In genomic region chr1:167408355-167408754, GRCh38 we compare ENCODE assay signal across 20 cellular contexts.
DNase-seq lines count a peak whose midpoint lies in the region; ATAC-seq, FAIRE-seq and TF ChIP-seq lines count a peak whose summit lies in the region.
"Had no signal": no experiment of that assay in that cellular context is flagged by ENCODE, and none has a peak within 500 bp of the region (broad histone marks: within the 10 kb centered on the region; RNA-seq: fewer than 3 reads in every experiment).

No MANE protein-coding gene starts in this region.

- TF ChIP-seq CTCF in HEK293 (tag by site-specific recombination; IDR thresholded peaks at IDR 0.05), result no peak

- H3K9me3 ChIP-seq in HEK293 (ENCODE audit: control insufficient read depth, insufficient read depth, low read depth, low read length), result no peaks in the 10 kb centered on the region
- H3K9me3 ChIP-seq: A549; BLaER1 treated with 17β-estradiol and CSF1 and Interleukin-3, amounts not matched to agents 10 nM and 100 nM had no signal

- no peaks in the 10 kb centered on the region for H3K4me1 ChIP-seq in HEK293 (ENCODE audit: control insufficient read depth, insufficient read depth, low read length)

- peaks cover 18% of the 10 kb centered on the region for H3K4me1 Mint-ChIP-seq in stimulated activated memory B cell treated with anti-CD40 and anti-IgM and Interleukin-4, amounts not matched to agents 10 μg/mL and 1 μg/mL and 100 μg/mL, for 72 hours

- H3K36me3 ChIP-seq in HEK293 (ENCODE audit: control insufficient read depth in 2 of 2, insufficient read depth in 1 of 2, low read length in 2 of 2), result peaks cover 0 to 20% of the 10 kb centered on the region in 2 experiments

- H3K27ac Mint-ChIP-seq in stimulated activated memory B cell treated with anti-CD40 and anti-IgM and Interleukin-4, amounts not matched to agents 10 μg/mL and 1 μg/mL and 100 μg/mL, for 72 hours, result peak overlapping the region; percentile 29
- H3K27ac Mint-ChIP-seq: B cell; CD4-positive, CD25-positive, alpha-beta regulatory T cell; CD8-positive, alpha-beta memory T cell had no signal

- POLR2A ChIA-PET in HEK293 (lab: Yijun Ruan, JAX), result no interaction called here

- peaks cover 49% of the 10 kb centered on the region for H3K36me3 Mint-ChIP-seq in stimulated activated memory B cell treated with anti-CD40 and anti-IgM and Interleukin-4, amounts not matched to agents 10 μg/mL and 1 μg/mL and 100 μg/mL, for 72 hours

- DNase-seq in A172 (ENCODE audit: low spot score), result no peak
- no peak for DNase-seq in CD1c-positive myeloid dendritic cell (ENCODE audit: extremely low spot score)
- DNase-seq: 8988T; AML-193; CD4-positive, alpha-beta memory T cell; CD4-positive, CD25-positive, alpha-beta regulatory T cell; CD8-positive, alpha-beta memory T cell; COR-L47; DMS79 treated with DMSO at 0.1 percent for 48 hours; GF-D8 had no signal

- no peak overlapping the region for H3K27ac ChIP-seq in HEK293 (ENCODE audit: extremely low read depth, low read depth, low read length)
- H3K27ac ChIP-seq: A549; BLaER1 treated with 17β-estradiol and CSF1 and Interleukin-3, amounts not matched to agents 10 nM and 100 nM; C4-2B had no signal

- CTCF ChIA-PET in HEK293 (lab: Yijun Ruan, JAX), result interaction anchor here (0.6 to 0.7 kb wide), 3 partner anchors 47 to 205 kb away, joined by 3 read pairs; no protein-coding TSS in a partner anchor

- no peak overlapping the region for H3K4me3 ChIP-seq in HEK293 (ENCODE audit: low read depth, low read length)
- H3K4me3 ChIP-seq: A549; BLaER1 treated with 17β-estradiol and CSF1 and Interleukin-3, amounts not matched to agents 10 nM and 100 nM had no signal

- H3K4me3 Mint-ChIP-seq in stimulated activated memory B cell treated with anti-CD40 and anti-IgM and Interleukin-4, amounts not matched to agents 10 μg/mL and 1 μg/mL and 100 μg/mL, for 72 hours, result no peak overlapping the region
- H3K4me3 Mint-ChIP-seq: B cell; CD4-positive, alpha-beta memory T cell; CD4-positive, CD25-positive, alpha-beta regulatory T cell; CD8-positive, alpha-beta memory T cell had no signal

- peak; percentile 83 for FAIRE-seq in endometrium (lab: Jason Lieb, UNC)
- FAIRE-seq: A549, GM12891, GM19239 had no signal

- no peak for ATAC-seq in stimulated activated memory B cell treated with anti-CD40 and anti-IgM and Interleukin-4, amounts not matched to agents 10 μg/mL and 1 μg/mL and 100 μg/mL, for 72 hours
- no peak for ATAC-seq in HG03135 (IDR thresholded peaks at IDR 0.05; ENCODE audit: unreplicated experiment)
- ATAC-seq: A549 had no signal

- H3K27me3 Mint-ChIP-seq in stimulated activated memory B cell treated with anti-CD40 and anti-IgM and Interleukin-4, amounts not matched to agents 10 μg/mL and 1 μg/mL and 100 μg/mL, for 72 hours, result no peaks in the 10 kb centered on the region
- H3K27me3 Mint-ChIP-seq: B cell; CD4-positive, alpha-beta memory T cell; CD4-positive, CD25-positive, alpha-beta regulatory T cell; CD8-positive, alpha-beta memory T cell had no signal

- H3K9me3 Mint-ChIP-seq in stimulated activated memory B cell treated with anti-CD40 and anti-IgM and Interleukin-4, amounts not matched to agents 10 μg/mL and 1 μg/mL and 100 μg/mL, for 72 hours, result no peaks in the 10 kb centered on the region
- H3K9me3 Mint-ChIP-seq: CD4-positive, CD25-positive, alpha-beta regulatory T cell; CD8-positive, alpha-beta memory T cell had no signal

TF ChIP-seq in HEK293, 187 proteins besides CTCF, POLR2A, EP300 and RAD21:
- TF ChIP-seq ZNF146 (tag by site-specific recombination; IDR thresholded peaks at IDR 0.05) (peak; percentile 53; the same call in 1 of the 2 replicates), ZNF560 (tag by site-specific recombination; IDR thresholded peaks at IDR 0.05; ENCODE audit: borderline replicate concordance) (no peak)
